ENCODE assay signal across 11 cellular contexts in genomic region chr6:149468179-149468578, GRCh38. TPM values are rescaled to one million over a fixed set of nuclear protein-coding genes. Genes with fewer than 3 reads are reported as not detected.
DNase-seq lines count a peak whose midpoint lies in the region; ATAC-seq and TF ChIP-seq lines count a peak whose summit lies in the region.
"Had no signal": no experiment of that assay in that cellular context is flagged by ENCODE, and none has a peak within 500 bp of the region (broad histone marks: within the 10 kb centered on the region; RNA-seq: fewer than 3 reads in every experiment).

No MANE protein-coding gene starts in this region.

- H3K36me3 Mint-ChIP-seq in type B pancreatic cell, result no peaks in the 10 kb centered on the region

- no peaks in the 10 kb centered on the region for H3K9me3 ChIP-seq in effector memory CD4-positive, alpha-beta T cell (ENCODE audit: control insufficient read depth, low read length)
- H3K9me3 ChIP-seq in vagina, result no peaks in the 10 kb centered on the region

- ATAC-seq in GM19395 (IDR thresholded peaks at IDR 0.05; ENCODE audit: unreplicated experiment) (peak; percentile 1), HG03521 (IDR thresholded peaks at IDR 0.05; ENCODE audit: unreplicated experiment) (peak; percentile 2)
- ATAC-seq: HCT116 had no signal

- no peak overlapping the region for H3K4me3 Mint-ChIP-seq in type B pancreatic cell

- H3K9me3 Mint-ChIP-seq in type B pancreatic cell, result no peaks in the 10 kb centered on the region

- no peaks in the 10 kb centered on the region for H3K27me3 ChIP-seq in effector memory CD4-positive, alpha-beta T cell (replicated peaks; ENCODE audit: control insufficient read depth, insufficient read depth, low read length, poor library complexity, severe bottlenecking)
- H3K27me3 ChIP-seq in vagina, result no peaks in the 10 kb centered on the region

- peaks cover 57% of the 10 kb centered on the region for H3K36me3 ChIP-seq in effector memory CD4-positive, alpha-beta T cell (ENCODE audit: control insufficient read depth, insufficient read depth, low read length)
- no peaks in the 10 kb centered on the region for H3K36me3 ChIP-seq in vagina

- no peak for TF ChIP-seq POLR2A in vagina (IDR thresholded peaks at IDR 0.05)

- DNase-seq in GM12865 (ENCODE audit: low read depth) (peak; percentile 61), vagina (ENCODE audit: extremely low spot score in 2 of 2) (no peak), NCI-H1930 (lab: John Stamatoyannopoulos, UW) (no peak), iPS-NIHi11 (ENCODE audit: low spot score) (no peak), type B pancreatic cell (ENCODE audit: extremely low spot score, unreplicated experiment) (no peak)
- no peak for DNase-seq in effector memory CD4-positive, alpha-beta T cell
- DNase-seq: activated CD4-positive, alpha-beta T cell treated with anti-CD3 and anti-CD28 coated beads for 1 hour; aorta had no signal

- H3K27me3 Mint-ChIP-seq in type B pancreatic cell, result peaks cover 6% of the 10 kb centered on the region

- H3K4me1 Mint-ChIP-seq in type B pancreatic cell (ENCODE audit: unreplicated experiment), result peaks cover 11% of the 10 kb centered on the region

- peak overlapping the region; percentile 9 for H3K27ac ChIP-seq in effector memory CD4-positive, alpha-beta T cell (ENCODE audit: insufficient read depth, low read length, poor library complexity, severe bottlenecking)
- H3K27ac ChIP-seq in vagina, result no peak overlapping the region

- TF ChIP-seq CTCF in GM12865 (IDR thresholded peaks at IDR 0.05; ENCODE audit: insufficient read depth, low read depth, low read length, missing control alignments), result no peak
- TF ChIP-seq CTCF in vagina (IDR thresholded peaks at IDR 0.05), result no peak
- no peak for TF ChIP-seq CTCF in type B pancreatic cell (conservative IDR thresholded peaks at IDR 0.05)

- intact Hi-C loops in vagina (cut with DNase I), result no loop called here

- H3K27ac Mint-ChIP-seq in type B pancreatic cell, result no peak overlapping the region

- H3K4me3 ChIP-seq in GM12865 (ENCODE audit: low read depth, low read length), result peak overlapping the region; percentile 34
- H3K4me3 ChIP-seq in effector memory CD4-positive, alpha-beta T cell (ENCODE audit: insufficient read depth, low read depth, low read length, poor library complexity, severe bottlenecking), result no peak overlapping the region
- H3K4me3 ChIP-seq in vagina, result no peak overlapping the region

- H3K4me1 ChIP-seq in effector memory CD4-positive, alpha-beta T cell (ENCODE audit: control insufficient read depth, insufficient read depth, low read length, poor library complexity, severe bottlenecking), result peaks cover 36% of the 10 kb centered on the region
- H3K4me1 ChIP-seq in vagina, result peaks cover 5% of the 10 kb centered on the region

RNA-seq across cellular contexts. Expression of gene ZC3H12D, which starts 16.6 kb away (rescaled TPM):
- total RNA-seq in vagina (2.2 TPM), type B pancreatic cell (ENCODE audit: low replicate concordance) (0.58 and 0.98 TPM in 2 replicates)
